Comparison of ENCODE assay signal across 11 cellular contexts in genomic region chr13:51000576-51001260, GRCh38.
DNase-seq lines count a peak whose midpoint lies in the region; ATAC-seq, FAIRE-seq and TF ChIP-seq lines count a peak whose summit lies in the region.
"Had no signal": no experiment of that assay in that cellular context is flagged by ENCODE, and none has a peak within 500 bp of the region (broad histone marks: within the 10 kb centered on the region; RNA-seq: fewer than 3 reads in every experiment).

No MANE protein-coding gene starts in this region.

- H3K4ac ChIP-seq in mesenchymal stem cell (ENCODE audit: low read depth in 1 of 2, low read length in 2 of 2) = no peak overlapping the region

- H3K4me2 ChIP-seq in mesenchymal stem cell (ENCODE audit: low read length, poor library complexity, severe bottlenecking) = no peak overlapping the region
- H3K4me2 ChIP-seq: smooth muscle cell had no signal

- no peak overlapping the region for H3K23ac ChIP-seq in mesenchymal stem cell (ENCODE audit: low read length in 2 of 2)

- no peaks in the 10 kb centered on the region for H3K9me3 ChIP-seq in mesenchymal stem cell (ENCODE audit: control insufficient read depth, low read length)

- H3K27me3 ChIP-seq in bronchial epithelial cell (ENCODE audit: control insufficient read depth, insufficient read depth, low read length) (no peaks in the 10 kb centered on the region), mesenchymal stem cell (ENCODE audit: control insufficient read depth in 1 of 2, insufficient read depth in 1 of 2, low read length in 2 of 2) (peaks cover 31 to 43% of the 10 kb centered on the region in 2 experiments)

- H3K27ac ChIP-seq in mesenchymal stem cell (ENCODE audit: low read length, poor library complexity, severe bottlenecking) = no peak overlapping the region

- WGBS in mesenchymal stem cell = 61% methylated on average over 13 of the region's 15 CpGs

- H2AK5ac ChIP-seq in mesenchymal stem cell (ENCODE audit: low read length, severe bottlenecking) = no peak overlapping the region

- peaks cover 2% of the 10 kb centered on the region for H3K4me1 ChIP-seq in mesenchymal stem cell (ENCODE audit: control insufficient read depth, insufficient read depth, low read depth, low read length)

- no peak overlapping the region for H4K91ac ChIP-seq in mesenchymal stem cell (ENCODE audit: low read length)

- H2BK15ac ChIP-seq in mesenchymal stem cell (ENCODE audit: low read depth, poor library complexity, severe bottlenecking) = no peak overlapping the region

- in situ Hi-C loops in GM13977 (cut with MboI; ENCODE audit: low pct_unique_long_range_greater_than_20kb, low sequenced_read_pairs, unreplicated experiment) = no loop called here

- TF ChIP-seq CTCF in bronchial epithelial cell (IDR thresholded peaks at IDR 0.05; ENCODE audit: insufficient read depth, low read length, severe bottlenecking) (no peak), GM13977 (IDR thresholded peaks at IDR 0.05; ENCODE audit: extremely low read depth, insufficient read depth, missing control alignments) (no peak)

- ATAC-seq in HG02885 (IDR thresholded peaks at IDR 0.05; ENCODE audit: poor library complexity, unreplicated experiment) = no peak

- no peak overlapping the region for H2BK12ac ChIP-seq in mesenchymal stem cell (ENCODE audit: low read length in 2 of 2)

- H3K9ac ChIP-seq in mesenchymal stem cell (ENCODE audit: low read length) = peak overlapping the region; percentile 37

- H2AFZ ChIP-seq in mesenchymal stem cell (ENCODE audit: low read depth, low read length) = no peak overlapping the region

- no peaks in the 10 kb centered on the region for H3K79me1 ChIP-seq in mesenchymal stem cell (replicated peaks; ENCODE audit: low read length, poor library complexity, severe bottlenecking)

- H2BK120ac ChIP-seq in mesenchymal stem cell (ENCODE audit: low read depth, low read length) = no peak overlapping the region

- H3K14ac ChIP-seq in mesenchymal stem cell (ENCODE audit: low read length in 2 of 2) = peak overlapping the region in 1 of 2 experiments; percentile 55

- DNase-seq in DMS153 treated with DMSO at 0.1 percent for 48 hours (lab: John Stamatoyannopoulos, UW; ENCODE audit: unreplicated experiment) = peak; percentile 73
- DNase-seq in NCI-H1694 (lab: John Stamatoyannopoulos, UW) = peak; percentile 91
- peak; percentile 97 for DNase-seq in bronchial epithelial cell (ENCODE audit: low read depth)
- DNase-seq in mesenchymal stem cell = peak; percentile 35
- no peak for DNase-seq in activated CD4-positive, alpha-beta T cell treated with anti-CD3 and anti-CD28 coated beads for 1 hour
- no peak for DNase-seq in GM13977 (ENCODE audit: low spot score)
- no peak for DNase-seq in middle frontal gyrus (ENCODE audit: extremely low spot score, low spot score)
- DNase-seq: activated CD4-positive, alpha-beta T cell treated with anti-CD3 and anti-CD28 coated beads for 48 hours had no signal

- H3K4me3 ChIP-seq in bronchial epithelial cell (ENCODE audit: low read depth, low read length) (no peak overlapping the region), mesenchymal stem cell (ENCODE audit: insufficient read depth in 1 of 2, low read depth in 1 of 2, low read length in 2 of 2) (no peak overlapping the region)
- H3K4me3 ChIP-seq: smooth muscle cell had no signal

- peak; percentile 95 for FAIRE-seq in bronchial epithelial cell (lab: Jason Lieb, UNC)
- FAIRE-seq: colon had no signal

- H3K36me3 ChIP-seq in bronchial epithelial cell (ENCODE audit: control insufficient read depth, insufficient read depth, low read length) = no peaks in the 10 kb centered on the region
- no peaks in the 10 kb centered on the region for H3K36me3 ChIP-seq in mesenchymal stem cell (ENCODE audit: control insufficient read depth in 1 of 2, insufficient read depth in 2 of 2, low read depth in 1 of 2, low read length in 2 of 2)

- H2BK5ac ChIP-seq in mesenchymal stem cell (ENCODE audit: low read depth, low read length, poor library complexity, severe bottlenecking) = no peak overlapping the region

- H4K8ac ChIP-seq in mesenchymal stem cell (ENCODE audit: low read length) = no peak overlapping the region

- H3K18ac ChIP-seq in mesenchymal stem cell (ENCODE audit: low read depth in 1 of 2, low read length in 2 of 2) = no peak overlapping the region

Comparison
In these comparisons a context has a peak if more than half of its experiments do, and no peak if none do; other contexts are left out.
1. DNase-seq: peak in DMS153 treated with DMSO at 0.1 percent for 48 hours (single experiment), NCI-H1694 (single experiment), bronchial epithelial cell (single experiment) and mesenchymal stem cell (single experiment); none in activated CD4-positive, alpha-beta T cell treated with anti-CD3 and anti-CD28 coated beads for 1 hour (single experiment), GM13977 (single experiment) and middle frontal gyrus (single experiment).